ENCODE assay signal across 11 cellular contexts in genomic region chr1:16212251-16212961, GRCh38. TPM values are rescaled to one million over a fixed set of nuclear protein-coding genes. Genes with fewer than 3 reads are reported as not detected.
A peak's percentile ranks its signal among the peaks of the same experiment; 100 is the strongest.
DNase-seq lines count a peak whose midpoint lies in the region; ATAC-seq and TF ChIP-seq lines count a peak whose summit lies in the region.
"Had no signal": no experiment of that assay in that cellular context is flagged by ENCODE, and none has a peak within 500 bp of the region (broad histone marks: within the 10 kb centered on the region; RNA-seq: fewer than 3 reads in every experiment).

ARHGEF19 (minus strand) TSS chr1:16212652; CDS start chr1:16209054, 3,598 bp downstream.

- DNase-seq in NCI-H1436 (lab: John Stamatoyannopoulos, UW) (peak; percentile 33), NCI-H1436 treated with DMSO at 0.1 percent for 48 hours (lab: John Stamatoyannopoulos, UW) (no peak), NCI-H510A treated with DMSO at 0.1 percent for 48 hours (lab: John Stamatoyannopoulos, UW) (peak; percentile 98), stomach (peak; percentile 80), NCI-H1694 treated with DMSO at 0.1 percent for 48 hours (lab: John Stamatoyannopoulos, UW) (no peak)
- DNase-seq in stimulated activated effector memory CD8-positive, alpha-beta T cell treated with anti-CD3 and anti-CD28 coated beads, Interleukin-12 subunit alpha, Interleukin-12 subunit beta, amount 100 ng/mL, for 72 hours (ENCODE audit: low spot score in 2 of 2), result no peak
- DNase-seq: foreskin melanocyte had no signal

- H3K9ac ChIP-seq in iPS-18a (ENCODE audit: low read length), result peak within 1 kb of the TSS; percentile 80

- H3K4me1 Mint-ChIP-seq in stimulated activated effector memory CD8-positive, alpha-beta T cell treated with anti-CD3 and anti-CD28 coated beads, Interleukin-12 subunit alpha, Interleukin-12 subunit beta, amount 100 ng/mL, for 72 hours, result peaks cover 12% of the 10 kb centered on the region

- peaks cover 2% of the 10 kb centered on the region for H3K36me3 Mint-ChIP-seq in stimulated activated effector memory CD8-positive, alpha-beta T cell treated with anti-CD3 and anti-CD28 coated beads, Interleukin-12 subunit alpha, Interleukin-12 subunit beta, amount 100 ng/mL, for 72 hours

- H3K27ac ChIP-seq in iPS-18a (ENCODE audit: low read length), result peak within 1 kb of the TSS; percentile 80
- H3K27ac ChIP-seq in stomach, result peak within 1 kb of the TSS; percentile 22 to 77 (median 67)
- H3K27ac ChIP-seq: ascending aorta, HL-60 had no signal

- H3K4me3 ChIP-seq in iPS-18a (ENCODE audit: low read length), result peak within 1 kb of the TSS; percentile 62
- peak within 1 kb of the TSS in 3 of 4 donors; percentile 12 to 27 (median 14) for H3K4me3 ChIP-seq in stomach
- H3K4me3 ChIP-seq: ascending aorta had no signal

- H3K27ac Mint-ChIP-seq in stimulated activated effector memory CD8-positive, alpha-beta T cell treated with anti-CD3 and anti-CD28 coated beads, Interleukin-12 subunit alpha, Interleukin-12 subunit beta, amount 100 ng/mL, for 72 hours, result no peak within 1 kb of the TSS

- ATAC-seq in HG03342 (IDR thresholded peaks at IDR 0.05; ENCODE audit: unreplicated experiment), result no peak
- ATAC-seq in stimulated activated effector memory CD8-positive, alpha-beta T cell treated with anti-CD3 and anti-CD28 coated beads, Interleukin-12 subunit alpha, Interleukin-12 subunit beta, amount 100 ng/mL, for 72 hours, result no peak

- no peak within 1 kb of the TSS for H3K4me3 Mint-ChIP-seq in stimulated activated effector memory CD8-positive, alpha-beta T cell treated with anti-CD3 and anti-CD28 coated beads, Interleukin-12 subunit alpha, Interleukin-12 subunit beta, amount 100 ng/mL, for 72 hours

- H3K4me1 ChIP-seq in iPS-18a (ENCODE audit: control insufficient read depth, low read depth, low read length) (peaks cover 27% of the 10 kb centered on the region), stomach (peaks cover 15 to 70% (median 52%) of the 10 kb centered on the region in 4 donors)

- no peaks in the 10 kb centered on the region for H3K9me3 Mint-ChIP-seq in stimulated activated effector memory CD8-positive, alpha-beta T cell treated with anti-CD3 and anti-CD28 coated beads, Interleukin-12 subunit alpha, Interleukin-12 subunit beta, amount 100 ng/mL, for 72 hours

- no peak for TF ChIP-seq POLR2A in stomach (IDR thresholded peaks at IDR 0.05)

- TF ChIP-seq CTCF in stomach (IDR thresholded peaks at IDR 0.05), result no peak

- intact Hi-C loops in stomach (cut with DNase I; ENCODE audit: low total_unique reads), result no loop called here

- H3K36me3 ChIP-seq in iPS-18a (ENCODE audit: control insufficient read depth, low read depth, low read length), result no peaks in the 10 kb centered on the region
- no peaks in the 10 kb centered on the region for H3K36me3 ChIP-seq in stomach
- H3K36me3 ChIP-seq: ascending aorta had no signal

- H3K27me3 ChIP-seq in iPS-18a (ENCODE audit: control insufficient read depth, insufficient read depth, low read length) (peaks cover 10% of the 10 kb centered on the region), stomach (no peaks in the 10 kb centered on the region)
- H3K27me3 ChIP-seq: ascending aorta had no signal

- no peak for TF ChIP-seq EP300 in stomach (IDR thresholded peaks at IDR 0.05)

- H3K9me3 ChIP-seq in iPS-18a (ENCODE audit: control insufficient read depth, low read depth, low read length), result no peaks in the 10 kb centered on the region
- H3K9me3 ChIP-seq in stomach, result no peaks in the 10 kb centered on the region
- H3K9me3 ChIP-seq: ascending aorta had no signal

- WGBS in stomach, 5 donors, result 17 to 40% (median 23%) methylated on average over 12 to 14 of the region's 14 CpGs

RNA-seq across cellular contexts. Expression of gene ARHGEF19, which starts in this region (rescaled TPM):
- 10 to 100 TPM in 2 of 5 donors, 1 to 10 TPM in 3; 3.5 to 17.4 (median 8.1) TPM for total RNA-seq in stomach
- polyA plus RNA-seq in stomach, result 10 to 100 TPM in 1 of 3 donors, 1 to 10 TPM in 2; 9.5 to 20.1 (median 9.5) TPM

Comparison
In these comparisons a context has a peak if more than half of its experiments do, and no peak if none do; other contexts are left out.
1. DNase-seq: peak in NCI-H1436 (single experiment), NCI-H510A treated with DMSO at 0.1 percent for 48 hours (single experiment) and stomach (single experiment); none in NCI-H1436 treated with DMSO at 0.1 percent for 48 hours (single experiment), NCI-H1694 treated with DMSO at 0.1 percent for 48 hours (single experiment) and stimulated activated effector memory CD8-positive, alpha-beta T cell treated with anti-CD3 and anti-CD28 coated beads, Interleukin-12 subunit alpha, Interleukin-12 subunit beta, amount 100 ng/mL, for 72 hours (0 of 2).